ENCODE assay signal across 1 cellular context in the genomic region with DNA sequence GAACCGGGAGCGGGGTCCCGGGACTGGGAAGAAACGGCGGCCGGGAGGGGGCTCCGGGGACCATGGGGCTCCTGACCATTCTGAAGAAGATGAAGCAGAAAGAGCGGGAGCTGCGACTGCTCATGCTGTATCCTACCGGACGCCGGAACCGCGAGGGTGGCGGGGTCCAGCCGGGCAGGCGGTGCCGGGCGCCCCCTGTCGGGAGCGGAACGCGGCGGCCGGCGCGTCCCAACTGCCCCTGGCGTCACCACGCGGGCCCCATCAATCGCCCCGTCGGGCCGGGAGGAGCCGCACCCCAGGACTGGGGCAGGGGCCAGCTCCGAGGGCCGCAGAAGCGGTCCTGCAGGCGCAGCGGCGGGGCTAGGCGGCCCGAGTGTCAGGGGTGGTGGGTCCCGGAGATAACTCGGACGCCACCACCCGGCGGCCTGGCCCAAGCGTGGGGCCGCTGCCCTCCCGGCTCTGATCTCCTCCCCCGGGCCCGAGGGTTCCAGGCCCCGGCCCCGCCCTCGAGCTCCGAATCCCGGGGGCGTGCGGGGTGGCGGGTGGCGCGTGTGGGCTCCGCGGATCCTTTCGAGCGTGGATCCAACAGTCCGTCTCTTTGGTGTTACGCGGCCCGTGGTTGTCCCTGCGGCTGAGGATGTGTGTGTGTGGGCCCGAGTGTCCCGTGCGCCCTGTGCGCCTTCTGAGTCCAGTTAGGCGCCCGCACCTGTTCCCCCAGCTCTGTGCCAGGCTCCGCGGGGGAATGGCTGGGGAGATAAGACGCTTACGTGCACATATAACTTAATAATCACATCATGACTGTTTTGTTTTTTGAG.
TF ChIP-seq lines count a peak whose summit lies in the region.

Gene ARL2, plus strand, starts transcription at position 15 of the 815 bp plus-strand sequence. Its CDS starts 48 bp downstream, at position 63.

TF ChIP-seq in K562, 482 proteins besides CTCF, POLR2A, EP300 and RAD21 (continued from another document and continues in another):
- TF ChIP-seq REST (CRISPR knock-in tag; IDR thresholded peaks at IDR 0.05; ENCODE audit: low read depth) (peak; percentile 24; the same call in 1 of the 2 replicates), YY1 (IDR thresholded peaks at IDR 0.05; ENCODE audit: borderline replicate concordance in 1 of 3, control insufficient read depth in 1 of 3, extremely low read depth in 1 of 3, insufficient read depth in 3 of 3, insufficient read length in 1 of 3, insufficient replicate concordance in 2 of 3, low read depth in 1 of 3, low read length in 2 of 3) (peak in 2 of 3 experiments; percentile 9 to 40), JUND (IDR thresholded peaks at IDR 0.05; ENCODE audit: borderline replicate concordance, low read depth, low read length) (peak; percentile 36; the same call in 1 of the 2 replicates), JUND (tag; IDR thresholded peaks at IDR 0.05; ENCODE audit: borderline replicate concordance, low read depth, low read length) (no peak), ZBTB7A (IDR thresholded peaks at IDR 0.05; ENCODE audit: borderline replicate concordance, control insufficient read depth, low read depth, low read length) (peak; percentile 71), NRF1 (conservative IDR thresholded peaks at IDR 0.05 in 1 of 2, IDR thresholded peaks at IDR 0.05 in 1 of 2) (peak in 1 of 2 experiments; percentile 52), DMBX1 (CRISPR knock-in tag; IDR thresholded peaks at IDR 0.05; ENCODE audit: borderline replicate concordance) (peak; percentile 30; the same call in 1 of the 2 replicates), MYC (IDR thresholded peaks at IDR 0.05; ENCODE audit: low read depth, low read length) (peak; percentile 93), MYC (CRISPR knock-in tag; IDR thresholded peaks at IDR 0.05; ENCODE audit: borderline replicate concordance, low read depth) (no peak; the same call in 1 of the 2 replicates), GATAD2B (IDR thresholded peaks at IDR 0.05; ENCODE audit: borderline replicate concordance) (peak; percentile 78; the same call in 1 of the 2 replicates), E2F3 (CRISPR knock-in tag; IDR thresholded peaks at IDR 0.05) (0 out of 2 replicates have a peak, but pooled peaks have one; percentile 47), RBM25 (IDR thresholded peaks at IDR 0.05; ENCODE audit: low read depth, low read length, severe bottlenecking) (peak; percentile 50), NEUROD1 (IDR thresholded peaks at IDR 0.05; ENCODE audit: borderline replicate concordance, low read depth, low read length, partially characterized antibody) (peak; percentile 11), XRCC5 (IDR thresholded peaks at IDR 0.05; ENCODE audit: low read depth, low read length) (0 out of 2 replicates have a peak, but pooled peaks have one; percentile 61), HDAC1 (IDR thresholded peaks at IDR 0.05) (peak; percentile 5 to 47; a peak in 3 of 4 replicates), GABPB1 (CRISPR knock-in tag; IDR thresholded peaks at IDR 0.05) (peak; percentile 77), ZNF644 (tag; IDR thresholded peaks at IDR 0.05; ENCODE audit: low read depth) (0 out of 2 replicates have a peak, but pooled peaks have one; percentile 3), THRB (CRISPR knock-in tag; conservative IDR thresholded peaks at IDR 0.05) (no peak), TRIM24 (IDR thresholded peaks at IDR 0.05) (peak in 1 of 2 experiments; percentile 43; a peak in 1 of 4 replicates), LEF1 (IDR thresholded peaks at IDR 0.05) (0 out of 2 replicates have a peak, but pooled peaks have one; percentile 1), ZKSCAN3 (CRISPR knock-in tag; IDR thresholded peaks at IDR 0.05) (no peak), NR2C2 (CRISPR knock-in tag; IDR thresholded peaks at IDR 0.05) (no peak), NR2C2 (tag; IDR thresholded peaks at IDR 0.05) (peak; percentile 84), RNF2 (IDR thresholded peaks at IDR 0.05) (peak; percentile 43; the same call in 1 of the 2 replicates), PRMT5 (CRISPR knock-in tag; IDR thresholded peaks at IDR 0.05) (peak; percentile 74; the same call in 1 of the 2 replicates), ILF3 (IDR thresholded peaks at IDR 0.05; ENCODE audit: borderline replicate concordance) (peak; percentile 94), TAF15 (IDR thresholded peaks at IDR 0.05; ENCODE audit: low read depth, low read length) (no peak), ZNF778 (CRISPR knock-in tag; IDR thresholded peaks at IDR 0.05) (no peak), BRD4 (IDR thresholded peaks at IDR 0.05) (0 out of 2 replicates have a peak, but pooled peaks have one; percentile 25), TAF7 (tag; IDR thresholded peaks at IDR 0.05) (no peak), GTF2E2 (tag; IDR thresholded peaks at IDR 0.05) (peak; percentile 74; the same call in 1 of the 2 replicates)
- TF ChIP-seq, protein P1, sequence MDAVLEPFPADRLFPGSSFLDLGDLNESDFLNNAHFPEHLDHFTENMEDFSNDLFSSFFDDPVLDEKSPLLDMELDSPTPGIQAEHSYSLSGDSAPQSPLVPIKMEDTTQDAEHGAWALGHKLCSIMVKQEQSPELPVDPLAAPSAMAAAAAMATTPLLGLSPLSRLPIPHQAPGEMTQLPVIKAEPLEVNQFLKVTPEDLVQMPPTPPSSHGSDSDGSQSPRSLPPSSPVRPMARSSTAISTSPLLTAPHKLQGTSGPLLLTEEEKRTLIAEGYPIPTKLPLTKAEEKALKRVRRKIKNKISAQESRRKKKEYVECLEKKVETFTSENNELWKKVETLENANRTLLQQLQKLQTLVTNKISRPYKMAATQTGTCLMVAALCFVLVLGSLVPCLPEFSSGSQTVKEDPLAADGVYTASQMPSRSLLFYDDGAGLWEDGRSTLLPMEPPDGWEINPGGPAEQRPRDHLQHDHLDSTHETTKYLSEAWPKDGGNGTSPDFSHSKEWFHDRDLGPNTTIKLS (IDR thresholded peaks at IDR 0.05; ENCODE audit: borderline replicate concordance, low read depth), result peak; percentile 67; the same call in 1 of the 2 replicates
- TF ChIP-seq, protein P2, sequence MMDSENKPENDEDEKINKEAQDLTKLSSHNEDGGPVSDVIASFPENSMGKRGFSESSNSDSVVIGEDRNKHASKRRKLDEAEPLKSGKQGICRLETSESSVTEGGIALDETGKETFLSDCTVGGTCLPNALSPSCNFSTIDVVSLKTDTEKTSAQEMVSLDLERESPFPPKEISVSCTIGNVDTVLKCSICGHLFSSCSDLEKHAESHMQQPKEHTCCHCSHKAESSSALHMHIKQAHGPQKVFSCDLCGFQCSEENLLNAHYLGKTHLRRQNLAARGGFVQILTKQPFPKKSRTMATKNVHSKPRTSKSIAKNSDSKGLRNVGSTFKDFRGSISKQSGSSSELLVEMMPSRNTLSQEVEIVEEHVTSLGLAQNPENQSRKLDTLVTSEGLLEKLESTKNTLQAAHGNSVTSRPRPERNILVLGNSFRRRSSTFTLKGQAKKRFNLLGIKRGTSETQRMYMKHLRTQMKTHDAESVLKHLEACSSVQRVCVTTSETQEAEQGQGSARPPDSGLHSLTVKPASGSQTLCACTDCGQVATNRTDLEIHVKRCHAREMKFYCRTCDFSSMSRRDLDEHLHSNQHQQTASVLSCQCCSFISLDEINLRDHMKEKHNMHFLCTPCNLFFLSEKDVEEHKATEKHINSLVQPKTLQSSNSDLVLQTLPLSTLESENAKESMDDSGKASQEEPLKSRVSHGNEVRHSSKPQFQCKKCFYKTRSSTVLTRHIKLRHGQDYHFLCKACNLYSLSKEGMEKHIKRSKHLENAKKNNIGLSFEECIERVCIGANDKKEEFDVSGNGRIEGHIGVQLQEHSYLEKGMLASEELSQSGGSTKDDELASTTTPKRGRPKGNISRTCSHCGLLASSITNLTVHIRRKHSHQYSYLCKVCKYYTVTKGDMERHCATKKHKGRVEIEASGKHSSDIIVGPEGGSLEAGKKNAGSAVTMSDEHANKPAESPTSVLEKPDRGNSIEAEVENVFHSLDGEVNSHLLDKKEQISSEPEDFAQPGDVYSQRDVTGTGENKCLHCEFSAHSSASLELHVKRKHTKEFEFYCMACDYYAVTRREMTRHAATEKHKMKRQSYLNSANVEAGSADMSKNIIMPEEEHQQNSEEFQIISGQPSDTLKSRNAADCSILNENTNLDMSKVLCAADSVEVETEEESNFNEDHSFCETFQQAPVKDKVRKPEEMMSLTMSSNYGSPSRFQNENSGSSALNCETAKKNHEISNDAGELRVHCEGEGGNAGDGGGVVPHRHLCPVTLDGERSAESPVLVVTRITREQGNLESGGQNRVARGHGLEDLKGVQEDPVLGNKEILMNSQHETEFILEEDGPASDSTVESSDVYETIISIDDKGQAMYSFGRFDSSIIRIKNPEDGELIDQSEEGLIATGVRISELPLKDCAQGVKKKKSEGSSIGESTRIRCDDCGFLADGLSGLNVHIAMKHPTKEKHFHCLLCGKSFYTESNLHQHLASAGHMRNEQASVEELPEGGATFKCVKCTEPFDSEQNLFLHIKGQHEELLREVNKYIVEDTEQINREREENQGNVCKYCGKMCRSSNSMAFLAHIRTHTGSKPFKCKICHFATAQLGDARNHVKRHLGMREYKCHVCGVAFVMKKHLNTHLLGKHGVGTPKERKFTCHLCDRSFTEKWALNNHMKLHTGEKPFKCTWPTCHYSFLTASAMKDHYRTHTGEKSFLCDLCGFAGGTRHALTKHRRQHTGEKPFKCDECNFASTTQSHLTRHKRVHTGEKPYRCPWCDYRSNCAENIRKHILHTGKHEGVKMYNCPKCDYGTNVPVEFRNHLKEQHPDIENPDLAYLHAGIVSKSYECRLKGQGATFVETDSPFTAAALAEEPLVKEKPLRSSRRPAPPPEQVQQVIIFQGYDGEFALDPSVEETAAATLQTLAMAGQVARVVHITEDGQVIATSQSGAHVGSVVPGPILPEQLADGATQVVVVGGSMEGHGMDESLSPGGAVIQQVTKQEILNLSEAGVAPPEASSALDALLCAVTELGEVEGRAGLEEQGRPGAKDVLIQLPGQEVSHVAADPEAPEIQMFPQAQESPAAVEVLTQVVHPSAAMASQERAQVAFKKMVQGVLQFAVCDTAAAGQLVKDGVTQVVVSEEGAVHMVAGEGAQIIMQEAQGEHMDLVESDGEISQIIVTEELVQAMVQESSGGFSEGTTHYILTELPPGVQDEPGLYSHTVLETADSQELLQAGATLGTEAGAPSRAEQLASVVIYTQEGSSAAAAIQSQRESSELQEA (IDR thresholded peaks at IDR 0.05; ENCODE audit: low read depth), result peak; percentile 77
- TF ChIP-seq, protein P3, sequence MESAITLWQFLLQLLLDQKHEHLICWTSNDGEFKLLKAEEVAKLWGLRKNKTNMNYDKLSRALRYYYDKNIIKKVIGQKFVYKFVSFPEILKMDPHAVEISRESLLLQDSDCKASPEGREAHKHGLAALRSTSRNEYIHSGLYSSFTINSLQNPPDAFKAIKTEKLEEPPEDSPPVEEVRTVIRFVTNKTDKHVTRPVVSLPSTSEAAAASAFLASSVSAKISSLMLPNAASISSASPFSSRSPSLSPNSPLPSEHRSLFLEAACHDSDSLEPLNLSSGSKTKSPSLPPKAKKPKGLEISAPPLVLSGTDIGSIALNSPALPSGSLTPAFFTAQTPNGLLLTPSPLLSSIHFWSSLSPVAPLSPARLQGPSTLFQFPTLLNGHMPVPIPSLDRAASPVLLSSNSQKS (CRISPR knock-in tag; IDR thresholded peaks at IDR 0.05), result no peak
- TF ChIP-seq, protein P4, sequence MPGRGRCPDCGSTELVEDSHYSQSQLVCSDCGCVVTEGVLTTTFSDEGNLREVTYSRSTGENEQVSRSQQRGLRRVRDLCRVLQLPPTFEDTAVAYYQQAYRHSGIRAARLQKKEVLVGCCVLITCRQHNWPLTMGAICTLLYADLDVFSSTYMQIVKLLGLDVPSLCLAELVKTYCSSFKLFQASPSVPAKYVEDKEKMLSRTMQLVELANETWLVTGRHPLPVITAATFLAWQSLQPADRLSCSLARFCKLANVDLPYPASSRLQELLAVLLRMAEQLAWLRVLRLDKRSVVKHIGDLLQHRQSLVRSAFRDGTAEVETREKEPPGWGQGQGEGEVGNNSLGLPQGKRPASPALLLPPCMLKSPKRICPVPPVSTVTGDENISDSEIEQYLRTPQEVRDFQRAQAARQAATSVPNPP (IDR thresholded peaks at IDR 0.05; ENCODE audit: borderline replicate concordance, insufficient read depth, insufficient read length), result no peak
- TF ChIP-seq, protein P5, sequence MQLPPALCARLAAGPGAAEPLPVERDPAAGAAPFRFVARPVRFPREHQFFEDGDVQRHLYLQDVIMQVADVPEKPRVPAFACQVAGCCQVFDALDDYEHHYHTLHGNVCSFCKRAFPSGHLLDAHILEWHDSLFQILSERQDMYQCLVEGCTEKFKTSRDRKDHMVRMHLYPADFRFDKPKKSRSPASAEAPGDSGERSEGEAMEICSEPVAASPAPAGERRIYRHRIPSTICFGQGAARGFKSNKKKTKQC (CRISPR knock-in tag; IDR thresholded peaks at IDR 0.05), result peak; percentile 99
